17 cellular contexts compared by ENCODE assay signal in genomic region chr17:42984486-42984885, GRCh38. TPM values are rescaled to one million over a fixed set of nuclear protein-coding genes. Genes with fewer than 3 reads are reported as not detected.
DNase-seq lines count a peak whose midpoint lies in the region; ATAC-seq and TF ChIP-seq lines count a peak whose summit lies in the region.
"Had no signal": no experiment of that assay in that cellular context is flagged by ENCODE, and none has a peak within 500 bp of the region (broad histone marks: within the 10 kb centered on the region; RNA-seq: fewer than 3 reads in every experiment).

No MANE protein-coding gene starts in this region.

- H3K79me2 ChIP-seq in OCI-LY1 (ENCODE audit: insufficient read depth, low read length) = peaks cover 7% of the 10 kb centered on the region; the same call in 1 of the 2 replicates

- no peaks in the 10 kb centered on the region for H3K9me3 ChIP-seq in OCI-LY1 (ENCODE audit: low read length)
- H3K9me3 ChIP-seq in psoas muscle = no peaks in the 10 kb centered on the region
- H3K9me3 ChIP-seq: adrenal gland, esophagus squamous epithelium, tibial artery had no signal

- H3K9ac ChIP-seq in OCI-LY1 (ENCODE audit: low read length) = no peak overlapping the region

- intact Hi-C loops in Calu3 (cut with micrococcal nuclease; ENCODE audit: unreplicated experiment) (loop anchor here (1.0 kb wide), 1 partner anchor 14 kb away; the partner anchor contains the start of gene RPL27), psoas muscle (cut with DNase I) (no loop called here)

- no peaks in the 10 kb centered on the region for H3F3A ChIP-seq in OCI-LY1 (ENCODE audit: insufficient read depth, low read length)

- no TSS peak for BruUV-seq in Calu3 (replicated peaks; lab: Mats Ljungman, UMichigan)

- no peak overlapping the region for H2AFZ ChIP-seq in OCI-LY1 (ENCODE audit: low read length)
- H2AFZ ChIP-seq: GM23338 had no signal

- H3K4me1 ChIP-seq in OCI-LY1 (ENCODE audit: insufficient read depth, low read length, severe bottlenecking) (peaks cover 41% of the 10 kb centered on the region), psoas muscle (peaks cover 18% of the 10 kb centered on the region)

- CTCF ChIA-PET in Calu3 (lab: Charles Lee) = interaction anchor here (0.6 to 3.0 kb wide), 6 partner anchors 14 to 659 kb away, joined by 3 to 15 read pairs (median 6); partner anchors contain the start of gene RPL27

- no peak overlapping the region for H3K4me3 ChIP-seq in OCI-LY1 (ENCODE audit: low read depth, low read length, poor library complexity, severe bottlenecking)
- no peak overlapping the region for H3K4me3 ChIP-seq in psoas muscle
- H3K4me3 ChIP-seq: adrenal gland, cardiac muscle cell, esophagus squamous epithelium, GM23338, tibial artery had no signal

- H3K4me1 Mint-ChIP-seq in Calu3 (ENCODE audit: low read depth, unreplicated experiment) = peaks cover 29% of the 10 kb centered on the region

- no peak for DNase-seq in Calu3
- peak; percentile 82 to 83 for DNase-seq in dermis microvascular lymphatic vessel endothelial cell (ENCODE audit: low read depth in 2 of 2)
- no peak for DNase-seq in psoas muscle
- DNase-seq in omental fat pad (ENCODE audit: low spot score) = no peak
- DNase-seq: activated effector memory CD4-positive, alpha-beta T cell treated with Interleukin-2 at 50 U/mL for 16 hours; adrenal gland; esophagus squamous epithelium; left cardiac atrium; NCI-H1694; NCI-H226; tibial artery had no signal

- H3K9me3 Mint-ChIP-seq in Calu3 (ENCODE audit: low read depth, unreplicated experiment) = no peaks in the 10 kb centered on the region
- H3K9me3 Mint-ChIP-seq: GM23338 had no signal

- H4K20me1 ChIP-seq in OCI-LY1 (ENCODE audit: insufficient read depth, low read length) = no peaks in the 10 kb centered on the region

- no peaks in the 10 kb centered on the region for H3K27me3 Mint-ChIP-seq in Calu3 (ENCODE audit: unreplicated experiment)

- no peaks in the 10 kb centered on the region for H3K27me3 ChIP-seq in OCI-LY1 (ENCODE audit: insufficient read depth, low read length)
- no peaks in the 10 kb centered on the region for H3K27me3 ChIP-seq in psoas muscle (ENCODE audit: insufficient read depth in 3 of 3, low read length in 2 of 3)
- H3K27me3 ChIP-seq: adrenal gland, cardiac muscle cell, esophagus squamous epithelium, tibial artery had no signal

- H3K36me3 Mint-ChIP-seq in Calu3 (ENCODE audit: insufficient read depth, unreplicated experiment) = peaks cover 80% of the 10 kb centered on the region

- no peaks in the 10 kb centered on the region for H3K9me2 ChIP-seq in OCI-LY1 (ENCODE audit: low read depth, low read length)

- WGBS in psoas muscle, 3 donors = 86 to 94% (median 88%) methylated on average over 2 of the region's 2 CpGs

- H3K4me3 Mint-ChIP-seq in Calu3 (ENCODE audit: low read depth, unreplicated experiment) = no peak overlapping the region
- H3K4me3 Mint-ChIP-seq: GM23338 had no signal

- TF ChIP-seq CTCF in Calu3 (IDR thresholded peaks at IDR 0.05; ENCODE audit: unreplicated experiment) = no peak
- TF ChIP-seq CTCF in OCI-LY1 (IDR thresholded peaks at IDR 0.05; ENCODE audit: low read length) = no peak
- TF ChIP-seq CTCF in psoas muscle (IDR thresholded peaks at IDR 0.05) = no peak
- no peak for TF ChIP-seq CTCF in omental fat pad (IDR thresholded peaks at IDR 0.05)

- no peak for ATAC-seq in psoas muscle
- no peak for ATAC-seq in omental fat pad (ENCODE audit: low FRiP score)
- no peak for ATAC-seq in HG02623 (IDR thresholded peaks at IDR 0.05; ENCODE audit: unreplicated experiment)
- ATAC-seq in HG03097 (IDR thresholded peaks at IDR 0.05; ENCODE audit: low FRiP score, unreplicated experiment) = no peak
- ATAC-seq in GM18520 (IDR thresholded peaks at IDR 0.05; ENCODE audit: unreplicated experiment) = no peak
- ATAC-seq: GM23338, left cardiac atrium had no signal

- H3K27ac ChIP-seq in OCI-LY1 (ENCODE audit: low read depth, low read length, poor library complexity, severe bottlenecking) (peak overlapping the region; percentile 77), psoas muscle (peak overlapping the region; percentile 30)
- H3K27ac ChIP-seq: cardiac muscle cell, tibial artery had no signal

- H3K27ac Mint-ChIP-seq in Calu3 (ENCODE audit: unreplicated experiment) = peak overlapping the region; percentile 56
- H3K27ac Mint-ChIP-seq: GM23338 had no signal

- H3K36me3 ChIP-seq in OCI-LY1 (ENCODE audit: insufficient read depth, low read length) (peaks cover 46% of the 10 kb centered on the region), psoas muscle (ENCODE audit: insufficient read depth in 1 of 2, low read depth in 1 of 2) (peaks cover 7 to 61% of the 10 kb centered on the region in 2 donors)

- H3K4me2 ChIP-seq in OCI-LY1 (ENCODE audit: low read length) = no peak overlapping the region
- H3K4me2 ChIP-seq: GM23338 had no signal

RNA-seq across cellular contexts. Expression of gene RUNDC1, which starts 4.1 kb away (rescaled TPM):
- 32.8 and 35.4 TPM in 2 replicates for total RNA-seq in Calu3 (2022)
- total RNA-seq in dermis microvascular lymphatic vessel endothelial cell = 6.2 and 10.1 TPM in 2 replicates
- 10 to 100 TPM in 2 of 4 donors, 1 to 10 TPM in 2; 8.7 to 16.8 (median 12.8) TPM for total RNA-seq in psoas muscle
- polyA plus RNA-seq in psoas muscle = 10 to 100 TPM; 10.4 to 17.8 (median 10.6) TPM
- total RNA-seq in omental fat pad = 10 to 100 TPM in 2 of 4 donors, 1 to 10 TPM in 2; 8.5 to 12.4 (median 10.6) TPM

RNA-seq across cellular contexts. Expression of gene PTGES3L, which starts 4.6 kb away (rescaled TPM):
- total RNA-seq in Calu3 (2022) = 2.0 and 2.1 TPM in 2 replicates
- 0.13 TPM in 2 replicates for total RNA-seq in dermis microvascular lymphatic vessel endothelial cell
- 10 to 100 TPM; 47.8 to 66.0 (median 55.3) TPM for total RNA-seq in psoas muscle
- 10 to 100 TPM; 43.7 to 59.5 (median 44.7) TPM for polyA plus RNA-seq in psoas muscle
- total RNA-seq in omental fat pad = 1 to 10 TPM in 1 of 4 donors, not detected in 3; 1.2 TPM

RNA-seq across cellular contexts. Expression of gene RPL27, which starts 13.7 kb away (rescaled TPM):
- total RNA-seq in Calu3 (2022) (1,193 and 1,292 TPM in 2 replicates), dermis microvascular lymphatic vessel endothelial cell (840 and 910 TPM in 2 replicates), psoas muscle (1,000 to 10,000 TPM in 1 of 4 donors, 100 to 1,000 TPM in 3; 506 to 1,045 (median 824) TPM), omental fat pad (1,000 to 10,000 TPM in 3 of 4 donors, 100 to 1,000 TPM in 1; 852 to 1,453 (median 1,237) TPM)
- polyA plus RNA-seq in psoas muscle = 1,000 to 10,000 TPM; 2,533 to 3,118 (median 2,913) TPM

RNA-seq across cellular contexts. Expression of gene AARSD1, which starts 20.2 kb away (rescaled TPM):
- total RNA-seq in Calu3 (2022) (93.7 and 96.6 TPM in 2 replicates), dermis microvascular lymphatic vessel endothelial cell (13.1 and 14.7 TPM in 2 replicates), psoas muscle (10 to 100 TPM; 29.7 to 54.6 (median 43.1) TPM), omental fat pad (10 to 100 TPM; 17.8 to 36.0 (median 20.2) TPM)
- 10 to 100 TPM; 55.2 to 68.1 (median 55.3) TPM for polyA plus RNA-seq in psoas muscle

RNA-seq across cellular contexts. Expression of gene IFI35, which starts 22.1 kb away (rescaled TPM):
- total RNA-seq in Calu3 (2022) (98.6 and 195 TPM in 2 replicates), dermis microvascular lymphatic vessel endothelial cell (6.2 and 12.0 TPM in 2 replicates), psoas muscle (1 to 10 TPM; 4.6 to 6.5 (median 6.2) TPM), omental fat pad (100 to 1,000 TPM in 1 of 4 donors, 10 to 100 TPM in 3; 29.1 to 108 (median 34.4) TPM)
- polyA plus RNA-seq in psoas muscle = 1 to 10 TPM; 4.2 to 7.8 (median 6.5) TPM

Comparison
In these comparisons a context has a peak if more than half of its experiments do, and no peak if none do; other contexts are left out.
1. DNase-seq: peak in dermis microvascular lymphatic vessel endothelial cell (2 of 2); none in Calu3 (single experiment), psoas muscle (0 of 2) and omental fat pad (single experiment).
2. RNA of gene PTGES3L, which starts 4.6 kb away (total RNA-seq): 47.8 to 66.0 TPM in psoas muscle; 2.0 to 2.1 TPM in Calu3, 1.2 TPM in omental fat pad and 0.13 TPM in dermis microvascular lymphatic vessel endothelial cell; every median in the first group is over 10 times any median in the second.